In genomic region chr3:188720215-188720614, GRCh38 we compare ENCODE assay signal across 19 cellular contexts.
"Had no signal": no experiment of that assay in that cellular context is flagged by ENCODE, and none has a peak within 500 bp of the region (broad histone marks: within the 10 kb centered on the region; RNA-seq: fewer than 3 reads in every experiment).

No MANE protein-coding gene starts in this region.

- H3K4me1 ChIP-seq: parathyroid adenoma, testis had no signal

- H3K27ac ChIP-seq: neutrophil, parathyroid adenoma, testis had no signal

- H3K9ac ChIP-seq: parathyroid adenoma had no signal

- H3K4me1 Mint-ChIP-seq: mesothelial cell of epicardium, WTC11 had no signal

- H3K36me3 ChIP-seq: neutrophil had no signal

- H3K27ac Mint-ChIP-seq: activated CD4-positive, alpha-beta memory T cell treated with anti-CD3 and anti-CD28 coated beads for 36 hours; activated CD4-positive, alpha-beta T cell treated with anti-CD3 and anti-CD28 coated beads for 36 hours; activated CD8-positive, alpha-beta memory T cell treated with anti-CD3 and anti-CD28 coated beads, Interleukin-2, amount 10 ng/mL, durations not matched to agents 7 days and 5 days; activated naive CD8-positive, alpha-beta T cell treated with anti-CD3 and anti-CD28 coated beads for 36 hours; mesothelial cell of epicardium; natural killer cell treated with Interleukin-12 subunit alpha and Interleukin-12 subunit beta and Interleukin-15 and Interleukin-18, amount 100 ng/mL, for 72 hours; type B pancreatic cell; WTC11 had no signal

- DNase-seq: activated CD4-positive, alpha-beta memory T cell treated with anti-CD3 and anti-CD28 coated beads for 36 hours; activated CD4-positive, alpha-beta T cell treated with anti-CD3 and anti-CD28 coated beads for 36 hours; activated CD8-positive, alpha-beta memory T cell treated with anti-CD3 and anti-CD28 coated beads, Interleukin-2, amount 10 ng/mL, durations not matched to agents 7 days and 5 days; activated naive CD8-positive, alpha-beta T cell treated with anti-CD3 and anti-CD28 coated beads for 36 hours; amniotic stem cell; effector CD8-positive, alpha-beta T cell; hypothalamus; islet precursor cell; left colon; stimulated activated CD4-positive, alpha-beta T cell treated with anti-CD3 and anti-CD28 coated beads, Interleukin-4, amount 100 ng/mL, for 1 hour; testis had no signal

- H3K36me3 Mint-ChIP-seq: mesothelial cell of epicardium; natural killer cell treated with Interleukin-12 subunit alpha and Interleukin-12 subunit beta and Interleukin-15 and Interleukin-18, amount 100 ng/mL, for 72 hours; type B pancreatic cell; WTC11 had no signal

- H3K9me3 Mint-ChIP-seq: activated CD4-positive, alpha-beta memory T cell treated with anti-CD3 and anti-CD28 coated beads for 36 hours; activated naive CD8-positive, alpha-beta T cell treated with anti-CD3 and anti-CD28 coated beads for 36 hours; mesothelial cell of epicardium; natural killer cell treated with Interleukin-12 subunit alpha and Interleukin-12 subunit beta and Interleukin-15 and Interleukin-18, amount 100 ng/mL, for 72 hours; type B pancreatic cell; WTC11 had no signal

- H3K4me3 Mint-ChIP-seq: activated CD4-positive, alpha-beta memory T cell treated with anti-CD3 and anti-CD28 coated beads for 36 hours; activated CD4-positive, alpha-beta T cell treated with anti-CD3 and anti-CD28 coated beads for 36 hours; activated CD8-positive, alpha-beta memory T cell treated with anti-CD3 and anti-CD28 coated beads, Interleukin-2, amount 10 ng/mL, durations not matched to agents 7 days and 5 days; activated naive CD8-positive, alpha-beta T cell treated with anti-CD3 and anti-CD28 coated beads for 36 hours; mesothelial cell of epicardium; natural killer cell treated with Interleukin-12 subunit alpha and Interleukin-12 subunit beta and Interleukin-15 and Interleukin-18, amount 100 ng/mL, for 72 hours; type B pancreatic cell; WTC11 had no signal

- H3K27me3 ChIP-seq: neutrophil, testis had no signal

- H3K27me3 Mint-ChIP-seq: activated naive CD8-positive, alpha-beta T cell treated with anti-CD3 and anti-CD28 coated beads for 36 hours; natural killer cell treated with Interleukin-12 subunit alpha and Interleukin-12 subunit beta and Interleukin-15 and Interleukin-18, amount 100 ng/mL, for 72 hours; type B pancreatic cell had no signal

- H3K4me3 ChIP-seq: lung, smooth muscle cell, testis had no signal

- H3K9me3 ChIP-seq: neutrophil, testis had no signal
